In the genomic region with DNA sequence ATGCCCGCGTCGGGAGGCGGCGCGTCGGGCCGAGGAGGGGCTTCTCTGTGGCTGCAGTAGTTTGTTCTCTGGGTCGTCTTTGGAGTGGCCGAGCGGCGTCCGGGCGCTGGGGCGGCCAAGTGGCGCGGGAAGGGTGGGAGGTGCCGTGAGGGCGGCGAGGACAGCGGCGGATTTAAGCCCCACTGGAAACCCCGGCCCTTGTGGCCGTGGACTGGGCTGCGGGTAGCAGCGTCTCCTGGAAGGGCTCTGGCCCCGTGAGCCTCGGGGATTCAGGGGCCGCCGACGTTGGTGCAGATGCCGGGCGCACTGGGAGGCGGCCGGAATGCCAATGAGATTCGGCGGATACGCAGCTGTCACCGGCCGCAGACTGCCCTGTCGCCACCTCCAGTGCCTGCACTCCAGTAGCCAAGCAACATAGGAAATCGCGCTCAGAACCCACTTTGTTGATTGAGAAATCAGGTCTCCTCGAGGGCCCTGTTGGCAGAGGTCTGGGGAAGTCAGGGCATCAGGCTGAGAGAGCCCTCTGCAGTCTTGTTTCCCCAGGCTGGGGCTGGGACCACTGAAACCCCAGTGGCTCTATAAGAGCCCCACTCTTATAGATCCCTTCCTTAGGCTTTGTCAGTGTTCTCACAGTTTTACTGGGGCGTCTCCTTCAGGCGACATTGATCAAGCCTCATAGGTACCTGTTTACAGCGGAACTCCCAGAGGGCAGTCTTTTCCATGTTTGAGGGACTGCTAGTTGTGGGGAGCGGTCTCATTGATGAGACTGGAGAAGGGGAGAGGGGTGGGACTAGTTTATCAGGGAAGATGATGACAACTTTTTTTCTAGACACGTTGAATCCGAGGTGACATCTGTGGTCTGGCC, we compare ENCODE assay signal across 8 cellular contexts. TPM values are rescaled to one million over a fixed set of nuclear protein-coding genes. Genes with fewer than 3 reads are reported as not detected.
DNase-seq lines count a peak whose midpoint lies in the region; ATAC-seq and TF ChIP-seq lines count a peak whose summit lies in the region.

No MANE protein-coding gene starts in this region.

- H2AFZ ChIP-seq in KMS-11 (ENCODE audit: low read depth), result peak overlapping the region; percentile 18

- no peaks in the 10 kb centered on the region for H3K27me3 ChIP-seq in DOHH2 (ENCODE audit: control insufficient read depth, low read length)
- no peaks in the 10 kb centered on the region for H3K27me3 ChIP-seq in KMS-11 (ENCODE audit: insufficient read depth, low read depth)

- H3K4me1 ChIP-seq in DOHH2 (ENCODE audit: control insufficient read depth, low read length) (peaks cover 49% of the 10 kb centered on the region), KMS-11 (ENCODE audit: low read depth, poor library complexity, severe bottlenecking) (peaks cover 47% of the 10 kb centered on the region)

- POLR2A ChIA-PET in activated CD4-positive, alpha-beta memory T cell treated with anti-CD3 and anti-CD28 coated beads for 36 hours (lab: Charles Lee), result interaction anchor here (4.0 kb wide), 1 partner anchor 12 kb away, joined by 31 read pairs; a partner anchor contains a TSS

- TF ChIP-seq CTCF in DOHH2 (IDR thresholded peaks at IDR 0.05; ENCODE audit: low read depth, low read length, poor library complexity, severe bottlenecking), result no peak
- TF ChIP-seq CTCF in KMS-11 (conservative IDR thresholded peaks at IDR 0.05; ENCODE audit: low read depth, low read length), result no peak

- peaks cover 17% of the 10 kb centered on the region for H3K36me3 Mint-ChIP-seq in activated CD4-positive, alpha-beta memory T cell treated with anti-CD3 and anti-CD28 coated beads for 36 hours
- peaks cover 22% of the 10 kb centered on the region for H3K36me3 Mint-ChIP-seq in natural killer cell treated with Interleukin-12 subunit alpha and Interleukin-12 subunit beta and Interleukin-15 and Interleukin-18, amount 100 ng/mL, for 72 hours

- H3K9me3 Mint-ChIP-seq in activated CD4-positive, alpha-beta memory T cell treated with anti-CD3 and anti-CD28 coated beads for 36 hours, result no peaks in the 10 kb centered on the region
- H3K9me3 Mint-ChIP-seq in natural killer cell treated with Interleukin-12 subunit alpha and Interleukin-12 subunit beta and Interleukin-15 and Interleukin-18, amount 100 ng/mL, for 72 hours, result no peaks in the 10 kb centered on the region

- H3K27me3 Mint-ChIP-seq in activated CD4-positive, alpha-beta memory T cell treated with anti-CD3 and anti-CD28 coated beads for 36 hours, result peaks cover 2% of the 10 kb centered on the region
- H3K27me3 Mint-ChIP-seq in natural killer cell treated with Interleukin-12 subunit alpha and Interleukin-12 subunit beta and Interleukin-15 and Interleukin-18, amount 100 ng/mL, for 72 hours, result no peaks in the 10 kb centered on the region

- H3K4me2 ChIP-seq in DOHH2 (ENCODE audit: low read length), result peak overlapping the region; percentile 94
- peak overlapping the region; percentile 57 for H3K4me2 ChIP-seq in KMS-11

- ATAC-seq in GM21447 (IDR thresholded peaks at IDR 0.05; ENCODE audit: unreplicated experiment), result peak; percentile 11
- ATAC-seq in natural killer cell treated with Interleukin-12 subunit alpha and Interleukin-12 subunit beta and Interleukin-15 and Interleukin-18, amount 100 ng/mL, for 72 hours, result peak; percentile 15 to 31

- no peaks in the 10 kb centered on the region for H3K9me2 ChIP-seq in DOHH2 (replicated peaks; ENCODE audit: control insufficient read depth, low read length)

- H3K9ac ChIP-seq in KMS-11, result peak overlapping the region; percentile 68; the same call in 1 of the 2 replicates

- H3K4me3 ChIP-seq in DOHH2 (ENCODE audit: low read length) (peak overlapping the region; percentile 87), KMS-11 (IDR thresholded peaks at IDR 0.05; ENCODE audit: insufficient read depth, low read depth, low read length) (no peak overlapping the region)

- CTCF ChIA-PET in activated CD4-positive, alpha-beta memory T cell treated with anti-CD3 and anti-CD28 coated beads for 36 hours (lab: Charles Lee), result interaction anchor here (0.8 to 2.3 kb wide), 2 partner anchors 53 to 59 kb away, joined by 3 to 5 read pairs; a partner anchor contains a TSS

- H3K79me2 ChIP-seq in DOHH2 (ENCODE audit: control insufficient read depth, low read length) (peaks cover 65% of the 10 kb centered on the region), KMS-11 (ENCODE audit: insufficient read depth, low read depth) (peaks cover 22% of the 10 kb centered on the region)

- H3K27ac ChIP-seq in DOHH2 (ENCODE audit: low read depth, low read length), result peak overlapping the region; percentile 32
- peak overlapping the region; percentile 24 for H3K27ac ChIP-seq in KMS-11

- H3K4me3 Mint-ChIP-seq in activated CD4-positive, alpha-beta memory T cell treated with anti-CD3 and anti-CD28 coated beads for 36 hours, result peak overlapping the region; percentile 91
- H3K4me3 Mint-ChIP-seq in natural killer cell treated with Interleukin-12 subunit alpha and Interleukin-12 subunit beta and Interleukin-15 and Interleukin-18, amount 100 ng/mL, for 72 hours, result peak overlapping the region; percentile 89

- H3F3A ChIP-seq in DOHH2 (ENCODE audit: control insufficient read depth, insufficient read depth), result peaks cover 11% of the 10 kb centered on the region

- peaks cover 38% of the 10 kb centered on the region for H3K36me3 ChIP-seq in DOHH2 (ENCODE audit: control insufficient read depth, low read length)
- H3K36me3 ChIP-seq in KMS-11 (ENCODE audit: insufficient read depth), result no peaks in the 10 kb centered on the region

- H3K4me1 Mint-ChIP-seq in activated CD4-positive, alpha-beta memory T cell treated with anti-CD3 and anti-CD28 coated beads for 36 hours (ENCODE audit: low read depth), result peaks cover 50% of the 10 kb centered on the region
- peaks cover 38 to 66% of the 10 kb centered on the region in 2 donors for H3K4me1 Mint-ChIP-seq in natural killer cell treated with Interleukin-12 subunit alpha and Interleukin-12 subunit beta and Interleukin-15 and Interleukin-18, amount 100 ng/mL, for 72 hours (ENCODE audit: low read depth in 2 of 2)

- intact Hi-C loops in activated CD4-positive, alpha-beta memory T cell treated with anti-CD3 and anti-CD28 coated beads for 36 hours (cut with micrococcal nuclease), result loop anchor here (1.0 kb wide), 1 partner anchor 58 kb away; no protein-coding TSS in a partner anchor

- peak; percentile 49 for DNase-seq in activated CD4-positive, alpha-beta memory T cell treated with anti-CD3 and anti-CD28 coated beads for 36 hours
- peak; percentile 30 for DNase-seq in fibroblast of peridontal ligament (ENCODE audit: extremely low read depth)
- DNase-seq in natural killer cell treated with Interleukin-12 subunit alpha and Interleukin-12 subunit beta and Interleukin-15 and Interleukin-18, amount 100 ng/mL, for 72 hours (ENCODE audit: low spot score), result peak; percentile 81
- DNase-seq in mesenteric fat pad (ENCODE audit: low spot score), result no peak
- DNase-seq in NK-92 (lab: John Stamatoyannopoulos, UW; ENCODE audit: unreplicated experiment), result no peak

- no peaks in the 10 kb centered on the region for H3K9me3 ChIP-seq in DOHH2 (ENCODE audit: control insufficient read depth, insufficient read depth, low read length)

- H4K20me1 ChIP-seq in DOHH2 (ENCODE audit: control insufficient read depth, insufficient read depth, low read depth, low read length), result peaks cover 17% of the 10 kb centered on the region
- no peaks in the 10 kb centered on the region for H4K20me1 ChIP-seq in KMS-11 (ENCODE audit: insufficient read depth)

- H3K27ac Mint-ChIP-seq in activated CD4-positive, alpha-beta memory T cell treated with anti-CD3 and anti-CD28 coated beads for 36 hours, result peak overlapping the region; percentile 84
- H3K27ac Mint-ChIP-seq in natural killer cell treated with Interleukin-12 subunit alpha and Interleukin-12 subunit beta and Interleukin-15 and Interleukin-18, amount 100 ng/mL, for 72 hours, result peak overlapping the region; percentile 97 to 98

RNA-seq across cellular contexts. Expression of a gene that starts 0.6 kb away (rescaled TPM):
- total RNA-seq in activated CD4-positive, alpha-beta memory T cell treated with anti-CD3 and anti-CD28 coated beads for 36 hours, result 1 to 10 TPM; 6.6 to 7.5 TPM
- 10 to 100 TPM; 17.9 to 20.9 TPM for total RNA-seq in natural killer cell treated with Interleukin-12 subunit alpha and Interleukin-12 subunit beta and Interleukin-15 and Interleukin-18, amount 100 ng/mL, for 72 hours
- 14.6 TPM for total RNA-seq in mesenteric fat pad

RNA-seq across cellular contexts. Expression of a gene that starts 12.0 kb away (rescaled TPM):
- 10 to 100 TPM; 39.0 to 39.3 TPM for total RNA-seq in activated CD4-positive, alpha-beta memory T cell treated with anti-CD3 and anti-CD28 coated beads for 36 hours
- 10 to 100 TPM; 32.5 to 57.6 TPM for total RNA-seq in natural killer cell treated with Interleukin-12 subunit alpha and Interleukin-12 subunit beta and Interleukin-15 and Interleukin-18, amount 100 ng/mL, for 72 hours
- total RNA-seq in mesenteric fat pad, result 18.8 TPM

RNA-seq across cellular contexts. Expression of a gene that starts 58.7 kb away (rescaled TPM):
- 1 to 10 TPM; 7.3 to 7.6 TPM for total RNA-seq in activated CD4-positive, alpha-beta memory T cell treated with anti-CD3 and anti-CD28 coated beads for 36 hours
- total RNA-seq in natural killer cell treated with Interleukin-12 subunit alpha and Interleukin-12 subunit beta and Interleukin-15 and Interleukin-18, amount 100 ng/mL, for 72 hours, result 10 to 100 TPM; 12.4 to 16.6 TPM
- total RNA-seq in mesenteric fat pad, result 8.4 TPM

Comparison
In these comparisons a context has a peak if more than half of its experiments do, and no peak if none do; other contexts are left out.
1. DNase-seq: peak in activated CD4-positive, alpha-beta memory T cell treated with anti-CD3 and anti-CD28 coated beads for 36 hours (single experiment), fibroblast of peridontal ligament (single experiment) and natural killer cell treated with Interleukin-12 subunit alpha and Interleukin-12 subunit beta and Interleukin-15 and Interleukin-18, amount 100 ng/mL, for 72 hours (single experiment); none in mesenteric fat pad (single experiment) and NK-92 (single experiment).